ENCODE assay signal across 1 cellular context in the genomic region with DNA sequence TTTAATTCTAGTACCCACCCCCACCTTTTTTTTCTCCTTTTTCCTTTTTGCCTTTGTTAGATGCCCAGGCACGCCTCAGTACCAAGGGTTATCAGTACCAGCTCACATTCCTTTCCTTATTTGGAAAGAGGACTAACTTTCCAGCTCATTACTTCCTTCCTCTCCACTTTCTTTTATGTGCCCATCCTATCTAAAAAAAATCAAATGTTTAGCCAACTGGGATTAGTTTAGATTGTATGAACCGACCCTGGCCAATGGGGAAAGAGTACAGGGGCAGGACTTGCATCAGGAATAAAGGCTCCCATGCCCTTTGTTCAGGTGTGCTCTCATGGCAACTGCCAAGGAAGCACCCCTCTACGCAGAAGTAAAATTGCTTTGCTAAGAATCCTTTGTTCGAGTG. TPM values are rescaled to one million over a fixed set of nuclear protein-coding genes. Genes with fewer than 3 reads are reported as not detected.
"Had no signal": no experiment of that assay in that cellular context is flagged by ENCODE, and none has a peak within 500 bp of the region (broad histone marks: within the 10 kb centered on the region; RNA-seq: fewer than 3 reads in every experiment).

No MANE protein-coding gene starts in this region.

RNA-seq across cellular contexts. Expression of gene CYP4B1, which starts 44.1 kb away (rescaled TPM):
- total RNA-seq: naive thymus-derived CD4-positive, alpha-beta T cell had no signal
- polyA plus RNA-seq: naive thymus-derived CD4-positive, alpha-beta T cell had no signal
